Comparison of ENCODE assay signal across 23 cellular contexts in the genomic region with DNA sequence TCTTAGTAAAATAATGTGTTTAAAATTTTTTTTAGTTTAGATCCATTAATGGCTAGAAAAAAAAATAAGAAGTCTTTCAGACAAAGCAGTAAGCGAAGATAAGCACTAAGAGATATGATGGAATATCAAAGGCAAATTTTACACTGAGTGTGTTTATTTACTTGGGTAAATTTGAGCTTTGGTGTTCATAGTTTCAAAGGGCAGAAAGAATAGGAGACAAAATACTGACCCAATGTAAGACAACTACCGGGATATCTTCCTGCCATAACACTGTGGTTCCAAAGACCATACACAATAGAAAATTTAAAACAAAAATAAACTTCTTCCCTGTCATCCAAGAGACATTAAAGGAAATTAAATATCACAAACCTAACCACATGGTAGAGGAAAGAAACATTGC. TPM values are rescaled to one million over a fixed set of nuclear protein-coding genes. Genes with fewer than 3 reads are reported as not detected.
DNase-seq lines count a peak whose midpoint lies in the region; ATAC-seq lines count a peak whose summit lies in the region.
"Had no signal": no experiment of that assay in that cellular context is flagged by ENCODE, and none has a peak within 500 bp of the region (broad histone marks: within the 10 kb centered on the region; RNA-seq: fewer than 3 reads in every experiment).

No MANE protein-coding gene starts in this region.

- DNase-seq in left lobe of liver (ENCODE audit: low spot score) (no peak), NCI-H526 (lab: John Stamatoyannopoulos, UW) (no peak)
- DNase-seq: 8988T; ACHN; AML-193; BE2C; C1 segment of cervical spinal cord; Caco-2; Calu3; CD4-positive, alpha-beta memory T cell; CD4-positive, alpha-beta T cell; CD4-positive, CD25-positive, alpha-beta regulatory T cell; CD8-positive, alpha-beta memory T cell; CD8-positive, alpha-beta T cell; COR-L47; DMS 273 treated with DMSO at 0.1 percent for 48 hours; DMS153; DMS53; DMS79; DMS79 treated with DMSO at 0.1 percent for 48 hours; DND-41; EL had no signal

- ATAC-seq in left lobe of liver, result peak; percentile 52
- ATAC-seq: A549; CD8-positive, alpha-beta T cell had no signal

RNA-seq across cellular contexts. Expression of gene TP63, which starts 25.5 kb away (rescaled TPM):
- total RNA-seq in left lobe of liver, result 0.05 TPM
- total RNA-seq: Calu3; CD8-positive, alpha-beta T cell had no signal
